Comparison of ENCODE assay signal across 21 cellular contexts in genomic region chr2:17863539-17863938, GRCh38. TPM values are rescaled to one million over a fixed set of nuclear protein-coding genes. Genes with fewer than 3 reads are reported as not detected.
DNase-seq lines count a peak whose midpoint lies in the region; ATAC-seq, FAIRE-seq and TF ChIP-seq lines count a peak whose summit lies in the region.
"Had no signal": no experiment of that assay in that cellular context is flagged by ENCODE, and none has a peak within 500 bp of the region (broad histone marks: within the 10 kb centered on the region; RNA-seq: fewer than 3 reads in every experiment).

No MANE protein-coding gene starts in this region.

- 1% methylated on average over 4 of the region's 4 CpGs for WGBS in HepG2 (ENCODE audit: low lambda C conversion rate)
- 64% methylated on average over 4 of the region's 4 CpGs for WGBS in right lobe of liver (ENCODE audit: insufficient coverage, low coverage, low lambda C conversion rate, missing lambda C conversion rate)

- in situ Hi-C loops in HepG2 (cut with HindIII; ENCODE audit: extremely low pct_ligation_motif_present, low pct_unique_long_range_greater_than_20kb): no loop called here

- peak; percentile 15 for FAIRE-seq in HepG2 (lab: Jason Lieb, UNC)
- FAIRE-seq: A549, D721Med, GM12892, GM18507 had no signal

- intact Hi-C loops in HepG2 (cut with micrococcal nuclease; ENCODE audit: unreplicated experiment) (no loop called here), right lobe of liver (cut with DNase I) (no loop called here)

- H3K4me3 ChIP-seq in HepG2 (replicated peaks in 1 of 3; ENCODE audit: insufficient read depth in 1 of 3, low read depth in 2 of 3, low read length in 3 of 3) (no peak overlapping the region), right lobe of liver (no peak overlapping the region)
- H3K4me3 ChIP-seq: A549, BLaER1, HAP-1 had no signal

- TF ChIP-seq POLR2A in HepG2 (IDR thresholded peaks at IDR 0.05; ENCODE audit: insufficient read depth in 1 of 2, low read depth in 2 of 2, low read length in 2 of 2): no peak
- no peak for TF ChIP-seq POLR2A in right lobe of liver (IDR thresholded peaks at IDR 0.05)

- H3K27ac Mint-ChIP-seq in nephron: peak overlapping the region; percentile 63 to 84 (median 67)
- H3K27ac Mint-ChIP-seq: CD14-positive monocyte had no signal

- H3K9me3 ChIP-seq in HepG2 (ENCODE audit: low read length) (no peaks in the 10 kb centered on the region), right lobe of liver (no peaks in the 10 kb centered on the region)
- H3K9me3 ChIP-seq: A549, BLaER1, HAP-1 had no signal

- no peaks in the 10 kb centered on the region for H3K36me3 ChIP-seq in HepG2 (replicated peaks in 1 of 2; ENCODE audit: control insufficient read depth in 1 of 2, insufficient read depth in 2 of 2, low read length in 2 of 2)
- no peaks in the 10 kb centered on the region for H3K36me3 ChIP-seq in right lobe of liver
- H3K36me3 ChIP-seq: BLaER1, HAP-1 had no signal

- no peak overlapping the region for H2AFZ ChIP-seq in HepG2 (ENCODE audit: low read length)

- no peaks in the 10 kb centered on the region for H4K20me1 ChIP-seq in HepG2 (ENCODE audit: insufficient read depth, low read length)
- H4K20me1 ChIP-seq: BLaER1 had no signal

- no peak overlapping the region for H3K27ac ChIP-seq in HepG2 (ENCODE audit: extremely low read length, insufficient read depth, low read length)
- no peak overlapping the region for H3K27ac ChIP-seq in right lobe of liver
- H3K27ac ChIP-seq: 22Rv1, A549, BLaER1 had no signal

- DNase-seq in HepG2 (ENCODE audit: low spot score) (no peak), right lobe of liver (no peak), glomerular visceral epithelial cell (ENCODE audit: extremely low spot score) (peak; percentile 36), DMS53 (lab: John Stamatoyannopoulos, UW) (no peak), midbrain (lab: John Stamatoyannopoulos, UW) (no peak)
- DNase-seq: CD4-positive, alpha-beta memory T cell; DMS79; GDM1 had no signal

- no peaks in the 10 kb centered on the region for H3K4me1 Mint-ChIP-seq in nephron
- H3K4me1 Mint-ChIP-seq: CD4-positive, alpha-beta memory T cell had no signal

- no peaks in the 10 kb centered on the region for H3K79me2 ChIP-seq in HepG2 (ENCODE audit: insufficient read depth, low read length)

- ATAC-seq in HepG2 (no peak), right lobe of liver (no peak), GM19452 (IDR thresholded peaks at IDR 0.05; ENCODE audit: unreplicated experiment) (no peak)
- ATAC-seq: A549 had no signal

- H3K4me1 ChIP-seq in HepG2 (ENCODE audit: insufficient read depth, low read length) (no peaks in the 10 kb centered on the region), right lobe of liver (no peaks in the 10 kb centered on the region)
- H3K4me1 ChIP-seq: A549, BLaER1 had no signal

- POLR2A ChIA-PET in HepG2 (lab: Yijun Ruan, JAX): no interaction called here

- no peak overlapping the region for H3K4me2 ChIP-seq in HepG2 (ENCODE audit: low read depth, low read length)
- H3K4me2 ChIP-seq: A549, BLaER1 had no signal

- peaks cover 2 to 3% of the 10 kb centered on the region in 2 experiments; a peak in 2 of 5 replicates for H3K27me3 ChIP-seq in HepG2 (ENCODE audit: control insufficient read depth in 1 of 2, insufficient read depth in 2 of 2, low read length in 2 of 2)
- H3K27me3 ChIP-seq in right lobe of liver: no peaks in the 10 kb centered on the region
- H3K27me3 ChIP-seq: BLaER1 had no signal

- peaks cover 5% of the 10 kb centered on the region for H3K27me3 Mint-ChIP-seq in nephron (ENCODE audit: low read depth)

- no peak for TF ChIP-seq RAD21 in HepG2 (CRISPR knock-in tag; IDR thresholded peaks at IDR 0.05)

- no peaks in the 10 kb centered on the region for H3K9me3 Mint-ChIP-seq in nephron
- H3K9me3 Mint-ChIP-seq: CD14-positive monocyte had no signal

- no peak for TF ChIP-seq CTCF in HepG2 (CRISPR knock-in tag; IDR thresholded peaks at IDR 0.05)
- no peak for TF ChIP-seq CTCF in right lobe of liver (IDR thresholded peaks at IDR 0.05)
- TF ChIP-seq CTCF in nephron (IDR thresholded peaks at IDR 0.05; ENCODE audit: unreplicated experiment in 3 of 3): no peak

- TF ChIP-seq EP300 in HepG2 (IDR thresholded peaks at IDR 0.05; ENCODE audit: low read depth in 2 of 2, low read length in 2 of 2): no peak
- no peak for TF ChIP-seq EP300 in HepG2 (CRISPR knock-in tag; IDR thresholded peaks at IDR 0.05; ENCODE audit: borderline replicate concordance)

- no peak overlapping the region for H3K4me3 Mint-ChIP-seq in nephron
- H3K4me3 Mint-ChIP-seq: CD14-positive monocyte; CD4-positive, alpha-beta memory T cell had no signal

- CTCF ChIA-PET in HepG2 (lab: Yijun Ruan, JAX; ENCODE audit: low intra/inter-chr PET ratio, low total read pairs): no interaction called here

- H3K9ac ChIP-seq in HepG2 (ENCODE audit: insufficient read depth, low read depth, low read length): no peak overlapping the region
- H3K9ac ChIP-seq: BLaER1 had no signal

- BruUV-seq in HepG2 (replicated peaks; lab: Mats Ljungman, UMichigan): no TSS peak

- H3K36me3 Mint-ChIP-seq in nephron (ENCODE audit: low read depth): no peaks in the 10 kb centered on the region
- H3K36me3 Mint-ChIP-seq: CD14-positive monocyte; CD4-positive, alpha-beta memory T cell had no signal

TF ChIP-seq in HepG2, 621 proteins besides CTCF, POLR2A, EP300 and RAD21 (continues in another document):
- no peak for TF ChIP-seq TFAP4 (IDR thresholded peaks at IDR 0.05; ENCODE audit: borderline replicate concordance, low read depth)
- no peak for TF ChIP-seq SAFB2 (CRISPR knock-in tag; IDR thresholded peaks at IDR 0.05; ENCODE audit: borderline replicate concordance, low read depth)
- TF ChIP-seq, protein P1, sequence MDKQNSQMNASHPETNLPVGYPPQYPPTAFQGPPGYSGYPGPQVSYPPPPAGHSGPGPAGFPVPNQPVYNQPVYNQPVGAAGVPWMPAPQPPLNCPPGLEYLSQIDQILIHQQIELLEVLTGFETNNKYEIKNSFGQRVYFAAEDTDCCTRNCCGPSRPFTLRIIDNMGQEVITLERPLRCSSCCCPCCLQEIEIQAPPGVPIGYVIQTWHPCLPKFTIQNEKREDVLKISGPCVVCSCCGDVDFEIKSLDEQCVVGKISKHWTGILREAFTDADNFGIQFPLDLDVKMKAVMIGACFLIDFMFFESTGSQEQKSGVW (CRISPR knock-in tag; IDR thresholded peaks at IDR 0.05; ENCODE audit: borderline replicate concordance): no peak

RNA-seq across cellular contexts. Expression of gene KCNS3, which starts 14.9 kb away (rescaled TPM):
- total RNA-seq in HepG2 (2016; rRNA removed; fragmentation: Illumina TruSeq; extraction: Trizol) (not detected in 2 replicates), right lobe of liver (1 to 10 TPM; 1.3 to 6.8 (median 2.9) TPM)
- total RNA-seq in HepG2 (2016; cell fraction: cytosol; rRNA removed; fragmentation: Illumina TruSeq; extraction: Trizol; ENCODE audit: low read depth): not detected in 2 replicates
- total RNA-seq in HepG2 (2016; cell fraction: insoluble cytoplasmic fraction; rRNA removed; fragmentation: Illumina TruSeq; extraction: Trizol): 0.09 TPM in 1 of 2 replicates, not detected in the other
- not detected in 2 replicates for total RNA-seq in HepG2 (2016; cell fraction: membrane; rRNA removed; fragmentation: Illumina TruSeq; extraction: Trizol)
- not detected in 2 replicates for total RNA-seq in HepG2 (2016; cell fraction: nucleus; rRNA removed; fragmentation: Illumina TruSeq; extraction: Trizol)
- polyA plus RNA-seq in HepG2 (2011; rRNA removed): not detected in 2 replicates
- polyA plus RNA-seq in HepG2 (2011; cell fraction: cytosol; rRNA removed): not detected in 2 replicates
- not detected in 2 replicates for polyA plus RNA-seq in HepG2 (2011; cell fraction: nucleus; rRNA removed)
- polyA plus RNA-seq in HepG2 (2012): not detected in 2 replicates
- not detected in 2 replicates for polyA plus RNA-seq in HepG2 (2016; cell fraction: cytosol; fragmentation: Illumina TruSeq; extraction: Trizol; ENCODE audit: low read depth)
- not detected in 2 replicates for polyA plus RNA-seq in HepG2 (2016; cell fraction: insoluble cytoplasmic fraction; fragmentation: Illumina TruSeq; extraction: Trizol; ENCODE audit: low read depth)
- polyA plus RNA-seq in HepG2 (2016; cell fraction: membrane; fragmentation: Illumina TruSeq; extraction: Trizol; ENCODE audit: low read depth): not detected in 2 replicates
- not detected in 2 replicates for polyA plus RNA-seq in HepG2 (2016; cell fraction: nucleus; fragmentation: Illumina TruSeq; extraction: Trizol; ENCODE audit: insufficient read depth, low read depth)
- not detected in 2 replicates for polyA minus RNA-seq in HepG2 (2011; rRNA and poly(A)+ RNA removed; ENCODE audit: low replicate concordance)
- polyA minus RNA-seq in HepG2 (2011; cell fraction: cytosol; rRNA and poly(A)+ RNA removed): not detected in 2 replicates
- not detected in 2 replicates for polyA minus RNA-seq in HepG2 (2011; cell fraction: nucleus; rRNA and poly(A)+ RNA removed)
- total RNA-seq: CD4-positive, alpha-beta memory T cell had no signal
- polyA plus RNA-seq: CD14-positive monocyte; CD4-positive, alpha-beta memory T cell had no signal

RNA-seq across cellular contexts. Expression of gene MSGN1, which starts 47.3 kb away (rescaled TPM):
- not detected in 2 replicates for total RNA-seq in HepG2 (2016; rRNA removed; fragmentation: Illumina TruSeq; extraction: Trizol)
- total RNA-seq in HepG2 (2016; cell fraction: cytosol; rRNA removed; fragmentation: Illumina TruSeq; extraction: Trizol; ENCODE audit: low read depth): not detected in 2 replicates
- not detected in 2 replicates for total RNA-seq in HepG2 (2016; cell fraction: insoluble cytoplasmic fraction; rRNA removed; fragmentation: Illumina TruSeq; extraction: Trizol)
- not detected in 2 replicates for total RNA-seq in HepG2 (2016; cell fraction: membrane; rRNA removed; fragmentation: Illumina TruSeq; extraction: Trizol)
- total RNA-seq in HepG2 (2016; cell fraction: nucleus; rRNA removed; fragmentation: Illumina TruSeq; extraction: Trizol): not detected in 2 replicates
- not detected in 2 replicates for polyA plus RNA-seq in HepG2 (2011; rRNA removed)
- not detected in 2 replicates for polyA plus RNA-seq in HepG2 (2011; cell fraction: cytosol; rRNA removed)
- not detected in 2 replicates for polyA plus RNA-seq in HepG2 (2011; cell fraction: nucleus; rRNA removed)
- not detected in 2 replicates for polyA plus RNA-seq in HepG2 (2012)
- polyA plus RNA-seq in HepG2 (2016; cell fraction: cytosol; fragmentation: Illumina TruSeq; extraction: Trizol; ENCODE audit: low read depth): not detected in 2 replicates
- polyA plus RNA-seq in HepG2 (2016; cell fraction: insoluble cytoplasmic fraction; fragmentation: Illumina TruSeq; extraction: Trizol; ENCODE audit: low read depth): not detected in 2 replicates
- polyA plus RNA-seq in HepG2 (2016; cell fraction: membrane; fragmentation: Illumina TruSeq; extraction: Trizol; ENCODE audit: low read depth): not detected in 2 replicates
- polyA plus RNA-seq in HepG2 (2016; cell fraction: nucleus; fragmentation: Illumina TruSeq; extraction: Trizol; ENCODE audit: insufficient read depth, low read depth): not detected in 2 replicates
- polyA minus RNA-seq in HepG2 (2011; rRNA and poly(A)+ RNA removed; ENCODE audit: low replicate concordance): not detected in 2 replicates
- polyA minus RNA-seq in HepG2 (2011; cell fraction: cytosol; rRNA and poly(A)+ RNA removed): not detected in 2 replicates
- not detected in 2 replicates for polyA minus RNA-seq in HepG2 (2011; cell fraction: nucleus; rRNA and poly(A)+ RNA removed)
- total RNA-seq in right lobe of liver: not detected
- total RNA-seq: CD4-positive, alpha-beta memory T cell; Daoy; H4 had no signal
- polyA plus RNA-seq: A549; AG04450; CD14-positive monocyte; CD4-positive, alpha-beta memory T cell had no signal
